1 cellular context compared by ENCODE assay signal in the genomic region with DNA sequence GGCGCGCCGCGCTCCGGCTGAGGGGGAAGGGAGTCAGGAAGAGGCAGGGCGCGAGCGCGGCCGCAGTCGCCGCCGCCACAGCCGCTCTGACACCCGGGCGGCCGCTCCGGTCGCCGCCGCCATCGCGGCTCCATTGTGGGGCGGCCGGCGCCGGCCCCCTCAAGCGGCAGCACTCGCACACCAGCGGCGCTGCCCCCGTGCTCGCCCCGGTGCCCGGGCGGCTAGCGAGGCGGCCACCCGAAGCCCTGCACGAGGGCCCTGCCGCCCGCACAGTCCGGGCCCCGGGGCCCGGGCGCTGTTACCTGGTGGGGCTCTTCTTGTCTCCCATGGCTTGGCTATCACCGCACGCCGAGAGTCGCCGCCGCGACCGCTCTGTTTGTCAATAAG.
TF ChIP-seq lines count a peak whose summit lies in the region.

No MANE protein-coding gene starts in this region.

TF ChIP-seq in K562, 482 proteins besides CTCF, POLR2A, EP300 and RAD21 (continued from another document):
- TF ChIP-seq, protein P1, sequence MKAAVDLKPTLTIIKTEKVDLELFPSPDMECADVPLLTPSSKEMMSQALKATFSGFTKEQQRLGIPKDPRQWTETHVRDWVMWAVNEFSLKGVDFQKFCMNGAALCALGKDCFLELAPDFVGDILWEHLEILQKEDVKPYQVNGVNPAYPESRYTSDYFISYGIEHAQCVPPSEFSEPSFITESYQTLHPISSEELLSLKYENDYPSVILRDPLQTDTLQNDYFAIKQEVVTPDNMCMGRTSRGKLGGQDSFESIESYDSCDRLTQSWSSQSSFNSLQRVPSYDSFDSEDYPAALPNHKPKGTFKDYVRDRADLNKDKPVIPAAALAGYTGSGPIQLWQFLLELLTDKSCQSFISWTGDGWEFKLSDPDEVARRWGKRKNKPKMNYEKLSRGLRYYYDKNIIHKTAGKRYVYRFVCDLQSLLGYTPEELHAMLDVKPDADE (conservative IDR thresholded peaks at IDR 0.05; ENCODE audit: control insufficient read depth, low read depth, low read length): 0 out of 2 replicates have a peak, but pooled peaks have one; percentile 6
- peak; percentile 64; the same call in 1 of the 2 replicates for TF ChIP-seq ZFX (CRISPR knock-in tag; IDR thresholded peaks at IDR 0.05)
- TF ChIP-seq POLR2AphosphoS5 (IDR thresholded peaks at IDR 0.05; ENCODE audit: control insufficient read depth, insufficient read depth, low read depth, low read length): peak; percentile 53; the same call in 1 of the 2 replicates
- peak; percentile 73 for TF ChIP-seq TAF1 (IDR thresholded peaks at IDR 0.05; ENCODE audit: control insufficient read depth, extremely low read depth, insufficient read depth, low read length, severe bottlenecking)
- TF ChIP-seq ERF (CRISPR knock-in tag; IDR thresholded peaks at IDR 0.05): 0 out of 2 replicates have a peak, but pooled peaks have one; percentile 30
- TF ChIP-seq, protein P2, sequence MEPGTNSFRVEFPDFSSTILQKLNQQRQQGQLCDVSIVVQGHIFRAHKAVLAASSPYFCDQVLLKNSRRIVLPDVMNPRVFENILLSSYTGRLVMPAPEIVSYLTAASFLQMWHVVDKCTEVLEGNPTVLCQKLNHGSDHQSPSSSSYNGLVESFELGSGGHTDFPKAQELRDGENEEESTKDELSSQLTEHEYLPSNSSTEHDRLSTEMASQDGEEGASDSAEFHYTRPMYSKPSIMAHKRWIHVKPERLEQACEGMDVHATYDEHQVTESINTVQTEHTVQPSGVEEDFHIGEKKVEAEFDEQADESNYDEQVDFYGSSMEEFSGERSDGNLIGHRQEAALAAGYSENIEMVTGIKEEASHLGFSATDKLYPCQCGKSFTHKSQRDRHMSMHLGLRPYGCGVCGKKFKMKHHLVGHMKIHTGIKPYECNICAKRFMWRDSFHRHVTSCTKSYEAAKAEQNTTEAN (CRISPR knock-in tag; IDR thresholded peaks at IDR 0.05): no peak
- TF ChIP-seq, protein P3, sequence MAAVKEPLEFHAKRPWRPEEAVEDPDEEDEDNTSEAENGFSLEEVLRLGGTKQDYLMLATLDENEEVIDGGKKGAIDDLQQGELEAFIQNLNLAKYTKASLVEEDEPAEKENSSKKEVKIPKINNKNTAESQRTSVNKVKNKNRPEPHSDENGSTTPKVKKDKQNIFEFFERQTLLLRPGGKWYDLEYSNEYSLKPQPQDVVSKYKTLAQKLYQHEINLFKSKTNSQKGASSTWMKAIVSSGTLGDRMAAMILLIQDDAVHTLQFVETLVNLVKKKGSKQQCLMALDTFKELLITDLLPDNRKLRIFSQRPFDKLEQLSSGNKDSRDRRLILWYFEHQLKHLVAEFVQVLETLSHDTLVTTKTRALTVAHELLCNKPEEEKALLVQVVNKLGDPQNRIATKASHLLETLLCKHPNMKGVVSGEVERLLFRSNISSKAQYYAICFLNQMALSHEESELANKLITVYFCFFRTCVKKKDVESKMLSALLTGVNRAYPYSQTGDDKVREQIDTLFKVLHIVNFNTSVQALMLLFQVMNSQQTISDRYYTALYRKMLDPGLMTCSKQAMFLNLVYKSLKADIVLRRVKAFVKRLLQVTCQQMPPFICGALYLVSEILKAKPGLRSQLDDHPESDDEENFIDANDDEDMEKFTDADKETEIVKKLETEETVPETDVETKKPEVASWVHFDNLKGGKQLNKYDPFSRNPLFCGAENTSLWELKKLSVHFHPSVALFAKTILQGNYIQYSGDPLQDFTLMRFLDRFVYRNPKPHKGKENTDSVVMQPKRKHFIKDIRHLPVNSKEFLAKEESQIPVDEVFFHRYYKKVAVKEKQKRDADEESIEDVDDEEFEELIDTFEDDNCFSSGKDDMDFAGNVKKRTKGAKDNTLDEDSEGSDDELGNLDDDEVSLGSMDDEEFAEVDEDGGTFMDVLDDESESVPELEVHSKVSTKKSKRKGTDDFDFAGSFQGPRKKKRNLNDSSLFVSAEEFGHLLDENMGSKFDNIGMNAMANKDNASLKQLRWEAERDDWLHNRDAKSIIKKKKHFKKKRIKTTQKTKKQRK (IDR thresholded peaks at IDR 0.05; ENCODE audit: borderline replicate concordance, low read depth, low read length): no peak
- no peak for TF ChIP-seq HNRNPK (IDR thresholded peaks at IDR 0.05; ENCODE audit: low read depth, low read length, poor library complexity, severe bottlenecking)
- peak; percentile 88 for TF ChIP-seq RBFOX2 (IDR thresholded peaks at IDR 0.05; ENCODE audit: low read depth, low read length)
- TF ChIP-seq SAP30 (IDR thresholded peaks at IDR 0.05; ENCODE audit: borderline replicate concordance, insufficient read depth, low read depth, low read length, poor library complexity, severe bottlenecking): peak; percentile 38
- TF ChIP-seq FOXM1 (IDR thresholded peaks at IDR 0.05; ENCODE audit: low read depth): no peak
- no peak for TF ChIP-seq FOXM1 (CRISPR knock-in tag; IDR thresholded peaks at IDR 0.05; ENCODE audit: low read depth)
- TF ChIP-seq ZNF584 (CRISPR knock-in tag; IDR thresholded peaks at IDR 0.05; ENCODE audit: low read depth): no peak
- TF ChIP-seq SAFB2 (IDR thresholded peaks at IDR 0.05; ENCODE audit: borderline replicate concordance, low read depth, low read length, severe bottlenecking): no peak
- peak in 1 of 2 experiments; percentile 68; a peak in 1 of 4 replicates for TF ChIP-seq NONO (IDR thresholded peaks at IDR 0.05; ENCODE audit: low read depth in 2 of 2, low read length in 1 of 2)
- TF ChIP-seq, protein P4, sequence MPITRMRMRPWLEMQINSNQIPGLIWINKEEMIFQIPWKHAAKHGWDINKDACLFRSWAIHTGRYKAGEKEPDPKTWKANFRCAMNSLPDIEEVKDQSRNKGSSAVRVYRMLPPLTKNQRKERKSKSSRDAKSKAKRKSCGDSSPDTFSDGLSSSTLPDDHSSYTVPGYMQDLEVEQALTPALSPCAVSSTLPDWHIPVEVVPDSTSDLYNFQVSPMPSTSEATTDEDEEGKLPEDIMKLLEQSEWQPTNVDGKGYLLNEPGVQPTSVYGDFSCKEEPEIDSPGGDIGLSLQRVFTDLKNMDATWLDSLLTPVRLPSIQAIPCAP (CRISPR knock-in tag; IDR thresholded peaks at IDR 0.05; ENCODE audit: borderline replicate concordance): no peak
- no peak for TF ChIP-seq ZKSCAN1 (IDR thresholded peaks at IDR 0.05; ENCODE audit: low read depth, low read length)
- TF ChIP-seq, protein P5, sequence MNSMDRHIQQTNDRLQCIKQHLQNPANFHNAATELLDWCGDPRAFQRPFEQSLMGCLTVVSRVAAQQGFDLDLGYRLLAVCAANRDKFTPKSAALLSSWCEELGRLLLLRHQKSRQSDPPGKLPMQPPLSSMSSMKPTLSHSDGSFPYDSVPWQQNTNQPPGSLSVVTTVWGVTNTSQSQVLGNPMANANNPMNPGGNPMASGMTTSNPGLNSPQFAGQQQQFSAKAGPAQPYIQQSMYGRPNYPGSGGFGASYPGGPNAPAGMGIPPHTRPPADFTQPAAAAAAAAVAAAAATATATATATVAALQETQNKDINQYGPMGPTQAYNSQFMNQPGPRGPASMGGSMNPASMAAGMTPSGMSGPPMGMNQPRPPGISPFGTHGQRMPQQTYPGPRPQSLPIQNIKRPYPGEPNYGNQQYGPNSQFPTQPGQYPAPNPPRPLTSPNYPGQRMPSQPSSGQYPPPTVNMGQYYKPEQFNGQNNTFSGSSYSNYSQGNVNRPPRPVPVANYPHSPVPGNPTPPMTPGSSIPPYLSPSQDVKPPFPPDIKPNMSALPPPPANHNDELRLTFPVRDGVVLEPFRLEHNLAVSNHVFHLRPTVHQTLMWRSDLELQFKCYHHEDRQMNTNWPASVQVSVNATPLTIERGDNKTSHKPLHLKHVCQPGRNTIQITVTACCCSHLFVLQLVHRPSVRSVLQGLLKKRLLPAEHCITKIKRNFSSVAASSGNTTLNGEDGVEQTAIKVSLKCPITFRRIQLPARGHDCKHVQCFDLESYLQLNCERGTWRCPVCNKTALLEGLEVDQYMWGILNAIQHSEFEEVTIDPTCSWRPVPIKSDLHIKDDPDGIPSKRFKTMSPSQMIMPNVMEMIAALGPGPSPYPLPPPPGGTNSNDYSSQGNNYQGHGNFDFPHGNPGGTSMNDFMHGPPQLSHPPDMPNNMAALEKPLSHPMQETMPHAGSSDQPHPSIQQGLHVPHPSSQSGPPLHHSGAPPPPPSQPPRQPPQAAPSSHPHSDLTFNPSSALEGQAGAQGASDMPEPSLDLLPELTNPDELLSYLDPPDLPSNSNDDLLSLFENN (IDR thresholded peaks at IDR 0.05; ENCODE audit: low read depth in 2 of 2, low read length in 2 of 2): no peak
- TF ChIP-seq ZNF384 (IDR thresholded peaks at IDR 0.05; ENCODE audit: low read depth, low read length): no peak
- TF ChIP-seq PHF8 (IDR thresholded peaks at IDR 0.05; ENCODE audit: borderline replicate concordance, low read length): peak; percentile 82; the same call in 1 of the 2 replicates
- TF ChIP-seq, protein P6, sequence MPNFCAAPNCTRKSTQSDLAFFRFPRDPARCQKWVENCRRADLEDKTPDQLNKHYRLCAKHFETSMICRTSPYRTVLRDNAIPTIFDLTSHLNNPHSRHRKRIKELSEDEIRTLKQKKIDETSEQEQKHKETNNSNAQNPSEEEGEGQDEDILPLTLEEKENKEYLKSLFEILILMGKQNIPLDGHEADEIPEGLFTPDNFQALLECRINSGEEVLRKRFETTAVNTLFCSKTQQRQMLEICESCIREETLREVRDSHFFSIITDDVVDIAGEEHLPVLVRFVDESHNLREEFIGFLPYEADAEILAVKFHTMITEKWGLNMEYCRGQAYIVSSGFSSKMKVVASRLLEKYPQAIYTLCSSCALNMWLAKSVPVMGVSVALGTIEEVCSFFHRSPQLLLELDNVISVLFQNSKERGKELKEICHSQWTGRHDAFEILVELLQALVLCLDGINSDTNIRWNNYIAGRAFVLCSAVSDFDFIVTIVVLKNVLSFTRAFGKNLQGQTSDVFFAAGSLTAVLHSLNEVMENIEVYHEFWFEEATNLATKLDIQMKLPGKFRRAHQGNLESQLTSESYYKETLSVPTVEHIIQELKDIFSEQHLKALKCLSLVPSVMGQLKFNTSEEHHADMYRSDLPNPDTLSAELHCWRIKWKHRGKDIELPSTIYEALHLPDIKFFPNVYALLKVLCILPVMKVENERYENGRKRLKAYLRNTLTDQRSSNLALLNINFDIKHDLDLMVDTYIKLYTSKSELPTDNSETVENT (CRISPR knock-in tag; IDR thresholded peaks at IDR 0.05): no peak
- peak in 1 of 2 experiments; percentile 14; a peak in 1 of 4 replicates for TF ChIP-seq MAZ (CRISPR knock-in tag; conservative IDR thresholded peaks at IDR 0.05 in 1 of 2, IDR thresholded peaks at IDR 0.05 in 1 of 2)
- no peak for TF ChIP-seq MIER1 (IDR thresholded peaks at IDR 0.05; ENCODE audit: low read depth)
- no peak for TF ChIP-seq NR2C2 (CRISPR knock-in tag; IDR thresholded peaks at IDR 0.05)
- peak; percentile 88 for TF ChIP-seq NR2C2 (tag; IDR thresholded peaks at IDR 0.05)
- TF ChIP-seq YY1 (IDR thresholded peaks at IDR 0.05; ENCODE audit: borderline replicate concordance in 1 of 3, control insufficient read depth in 1 of 3, extremely low read depth in 1 of 3, insufficient read depth in 3 of 3, insufficient read length in 1 of 3, insufficient replicate concordance in 2 of 3, low read depth in 1 of 3, low read length in 2 of 3): peak in 2 of 3 experiments; percentile 73 to 81
- TF ChIP-seq RBBP5 (IDR thresholded peaks at IDR 0.05; ENCODE audit: borderline replicate concordance, insufficient read depth, low read length, poor library complexity, severe bottlenecking): peak; percentile 74
- 0 out of 4 replicates have a peak, but pooled peaks of 1 of the 2 experiments have one; percentile 19 for TF ChIP-seq FOXA3 (CRISPR knock-in tag; conservative IDR thresholded peaks at IDR 0.05 in 1 of 2, IDR thresholded peaks at IDR 0.05 in 1 of 2)
- peak; percentile 68 for TF ChIP-seq ELF1 (tag; IDR thresholded peaks at IDR 0.05)
- TF ChIP-seq ZNF121 (CRISPR knock-in tag; conservative IDR thresholded peaks at IDR 0.05): no peak
- no peak for TF ChIP-seq ZNF174 (CRISPR knock-in tag; IDR thresholded peaks at IDR 0.05)
- TF ChIP-seq RB1 (IDR thresholded peaks at IDR 0.05; ENCODE audit: low read depth): peak; percentile 35
- TF ChIP-seq, protein P7, sequence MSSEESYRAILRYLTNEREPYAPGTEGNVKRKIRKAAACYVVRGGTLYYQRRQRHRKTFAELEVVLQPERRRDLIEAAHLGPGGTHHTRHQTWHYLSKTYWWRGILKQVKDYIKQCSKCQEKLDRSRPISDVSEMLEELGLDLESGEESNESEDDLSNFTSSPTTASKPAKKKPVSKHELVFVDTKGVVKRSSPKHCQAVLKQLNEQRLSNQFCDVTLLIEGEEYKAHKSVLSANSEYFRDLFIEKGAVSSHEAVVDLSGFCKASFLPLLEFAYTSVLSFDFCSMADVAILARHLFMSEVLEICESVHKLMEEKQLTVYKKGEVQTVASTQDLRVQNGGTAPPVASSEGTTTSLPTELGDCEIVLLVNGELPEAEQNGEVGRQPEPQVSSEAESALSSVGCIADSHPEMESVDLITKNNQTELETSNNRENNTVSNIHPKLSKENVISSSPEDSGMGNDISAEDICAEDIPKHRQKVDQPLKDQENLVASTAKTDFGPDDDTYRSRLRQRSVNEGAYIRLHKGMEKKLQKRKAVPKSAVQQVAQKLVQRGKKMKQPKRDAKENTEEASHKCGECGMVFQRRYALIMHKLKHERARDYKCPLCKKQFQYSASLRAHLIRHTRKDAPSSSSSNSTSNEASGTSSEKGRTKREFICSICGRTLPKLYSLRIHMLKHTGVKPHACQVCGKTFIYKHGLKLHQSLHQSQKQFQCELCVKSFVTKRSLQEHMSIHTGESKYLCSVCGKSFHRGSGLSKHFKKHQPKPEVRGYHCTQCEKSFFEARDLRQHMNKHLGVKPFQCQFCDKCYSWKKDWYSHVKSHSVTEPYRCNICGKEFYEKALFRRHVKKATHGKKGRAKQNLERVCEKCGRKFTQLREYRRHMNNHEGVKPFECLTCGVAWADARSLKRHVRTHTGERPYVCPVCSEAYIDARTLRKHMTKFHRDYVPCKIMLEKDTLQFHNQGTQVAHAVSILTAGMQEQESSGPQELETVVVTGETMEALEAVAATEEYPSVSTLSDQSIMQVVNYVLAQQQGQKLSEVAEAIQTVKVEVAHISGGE (CRISPR knock-in tag; IDR thresholded peaks at IDR 0.05): 0 out of 6 replicates have a peak, but pooled peaks of 1 of the 3 experiments have one; percentile 7
- TF ChIP-seq TBP (optimal IDR thresholded peaks at IDR 0.05; ENCODE audit: low read depth, low read length): peak; percentile 24
- TF ChIP-seq NFATC3 (IDR thresholded peaks at IDR 0.05): no peak
- TF ChIP-seq SLC30A9 (CRISPR knock-in tag; IDR thresholded peaks at IDR 0.05): no peak
- TF ChIP-seq FIP1L1 (IDR thresholded peaks at IDR 0.05; ENCODE audit: low read depth, low read length, poor library complexity, severe bottlenecking): peak; percentile 39
- peak; percentile 54; the same call in 1 of the 2 replicates for TF ChIP-seq GATAD2B (IDR thresholded peaks at IDR 0.05; ENCODE audit: borderline replicate concordance)
